Comparison of ENCODE assay signal across 10 cellular contexts in the genomic region with DNA sequence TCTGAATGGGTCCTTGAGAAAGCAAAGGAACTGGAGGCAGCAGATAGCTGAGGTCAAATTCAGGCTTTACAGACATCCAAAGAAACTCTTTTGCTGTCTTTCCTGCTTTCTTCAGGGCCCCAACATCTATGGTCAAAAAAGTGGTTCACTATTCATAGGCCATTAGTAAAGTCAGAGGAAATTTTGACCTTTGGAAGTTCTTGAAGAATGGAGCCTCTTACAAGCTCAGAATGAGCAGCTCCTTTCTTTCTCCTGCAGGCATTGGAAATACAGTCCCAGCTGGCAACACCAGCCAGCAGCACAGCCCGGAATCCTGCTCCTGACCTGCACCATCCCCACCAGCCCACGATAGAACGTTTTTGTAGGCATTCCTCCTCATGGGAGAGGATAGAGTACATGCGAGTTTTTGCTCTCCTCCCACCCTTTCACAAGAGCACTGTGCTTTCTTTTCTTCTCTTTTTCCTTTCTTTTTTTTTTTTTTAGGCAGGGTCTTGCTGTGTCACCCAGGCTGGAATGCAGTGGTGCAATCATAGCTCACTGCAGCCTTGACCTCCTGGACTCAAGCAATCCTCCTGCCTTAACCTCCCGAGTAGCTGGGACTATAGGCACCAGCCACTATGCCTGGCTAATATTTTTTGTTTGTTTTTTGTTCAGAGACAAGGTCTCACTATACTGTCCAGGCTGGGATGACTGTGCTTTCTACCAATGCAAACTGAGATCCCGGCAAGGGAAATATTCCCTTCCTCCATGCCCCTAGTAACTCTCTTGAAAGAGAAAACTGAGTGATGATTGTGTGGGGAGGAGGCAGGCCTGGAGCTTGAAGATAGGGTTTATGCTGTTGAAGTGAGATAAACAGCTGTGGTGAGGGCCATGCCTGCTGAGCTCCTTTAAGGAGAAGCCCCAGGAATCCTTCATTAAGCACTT.
DNase-seq lines count a peak whose midpoint lies in the region; TF ChIP-seq lines count a peak whose summit lies in the region.
"Had no signal": no experiment of that assay in that cellular context is flagged by ENCODE, and none has a peak within 500 bp of the region (broad histone marks: within the 10 kb centered on the region; RNA-seq: fewer than 3 reads in every experiment).

No MANE protein-coding gene starts in this region.

- H3K4me3 ChIP-seq in HUES64 (ENCODE audit: low read length) (no peak overlapping the region), stomach (no peak overlapping the region), Karpas-422 (ENCODE audit: low read length) (no peak overlapping the region)
- H3K4me3 ChIP-seq: GM12878 had no signal

- peak; percentile 82 for DNase-seq in amniotic epithelial cell (ENCODE audit: low read depth)
- DNase-seq in hepatic stellate cell (ENCODE audit: low spot score) = peak; percentile 48
- DNase-seq in stomach = no peak
- no peak for DNase-seq in epidermal melanocyte (ENCODE audit: insufficient read length, low spot score)
- no peak for DNase-seq in Karpas-422
- no peak for DNase-seq in mesenteric fat pad (ENCODE audit: low spot score)
- DNase-seq: NCI-H1105, T-helper 17 cell had no signal

- H3K27me3 ChIP-seq in HUES64 (ENCODE audit: insufficient read depth, low read length) (no peaks in the 10 kb centered on the region), stomach (no peaks in the 10 kb centered on the region), Karpas-422 (ENCODE audit: low read length) (no peaks in the 10 kb centered on the region)

- H3K9me3 ChIP-seq in HUES64 (ENCODE audit: insufficient read depth, low read depth, low read length) (no peaks in the 10 kb centered on the region), stomach (no peaks in the 10 kb centered on the region), Karpas-422 (ENCODE audit: low read length) (no peaks in the 10 kb centered on the region)

- H3K36me3 ChIP-seq in HUES64 (ENCODE audit: insufficient read depth, low read length) (no peaks in the 10 kb centered on the region), stomach (no peaks in the 10 kb centered on the region), Karpas-422 (ENCODE audit: insufficient read depth, low read length) (no peaks in the 10 kb centered on the region)

- H3K27ac ChIP-seq in HUES64 (ENCODE audit: low read depth, low read length) = peak overlapping the region; percentile 44; the same call in 1 of the 2 replicates
- peak overlapping the region in 3 of 5 donors; percentile 26 to 63 (median 29) for H3K27ac ChIP-seq in stomach
- H3K27ac ChIP-seq in Karpas-422 (ENCODE audit: low read length) = no peak overlapping the region

- peaks cover 18% of the 10 kb centered on the region for H3K4me1 ChIP-seq in HUES64 (ENCODE audit: insufficient read depth, low read length)
- peaks cover 11 to 35% (median 23%) of the 10 kb centered on the region in 4 donors for H3K4me1 ChIP-seq in stomach
- H3K4me1 ChIP-seq in Karpas-422 (ENCODE audit: low read length) = no peaks in the 10 kb centered on the region

- no peak overlapping the region for H3K4me2 ChIP-seq in Karpas-422 (ENCODE audit: low read depth, low read length, poor library complexity, severe bottlenecking)

- H3K9ac ChIP-seq in HUES64 (ENCODE audit: low read depth, low read length) (no peak overlapping the region), Karpas-422 (ENCODE audit: low read length) (no peak overlapping the region)

- no peak overlapping the region for H2AFZ ChIP-seq in Karpas-422 (ENCODE audit: low read length)

- H4K20me1 ChIP-seq in Karpas-422 (ENCODE audit: insufficient read depth, low read depth, low read length) = no peaks in the 10 kb centered on the region

- intact Hi-C loops in stomach (cut with DNase I; ENCODE audit: low total_unique reads) = no loop called here

- TF ChIP-seq EP300 in stomach (IDR thresholded peaks at IDR 0.05) = no peak

- TF ChIP-seq CTCF in stomach (IDR thresholded peaks at IDR 0.05) = no peak

- TF ChIP-seq POLR2A in stomach (IDR thresholded peaks at IDR 0.05) = no peak

- no peaks in the 10 kb centered on the region for H3K79me2 ChIP-seq in Karpas-422 (ENCODE audit: low read length)

- H3K9me2 ChIP-seq in Karpas-422 (replicated peaks; ENCODE audit: insufficient read depth, low read length) = no peaks in the 10 kb centered on the region

- 56% methylated on average over 6 of the region's 6 CpGs for whole genome bisulfite sequencing in HUES64
- WGBS in stomach, 5 donors = 60 to 80% (median 73%) methylated on average over 6 of the region's 6 CpGs

Comparison
In these comparisons a context has a peak if more than half of its experiments do, and no peak if none do; other contexts are left out.
1. DNase-seq: peak in amniotic epithelial cell (single experiment) and hepatic stellate cell (single experiment); none in stomach (single experiment), epidermal melanocyte (single experiment), Karpas-422 (single experiment) and mesenteric fat pad (single experiment).